In the genomic region with DNA sequence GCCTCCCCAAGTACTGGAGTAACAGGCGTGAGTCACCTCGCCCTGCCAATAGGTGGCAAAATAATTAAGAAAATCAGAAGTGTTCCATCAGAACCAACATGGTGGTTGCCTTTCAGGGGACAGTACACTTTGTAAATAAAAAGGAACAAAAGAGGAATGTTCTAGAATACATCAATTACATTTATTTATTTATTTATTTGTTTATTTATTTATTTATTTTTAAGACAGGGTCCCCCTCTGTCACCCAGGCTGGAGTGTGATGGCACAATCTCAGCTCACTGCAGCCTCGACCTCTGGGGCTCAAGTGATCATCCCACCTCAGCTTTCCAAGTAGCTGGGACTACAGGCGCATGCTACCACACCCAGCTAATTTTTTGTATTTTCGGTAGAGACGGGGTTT, we compare ENCODE assay signal across 10 cellular contexts. TPM values are rescaled to one million over a fixed set of nuclear protein-coding genes. Genes with fewer than 3 reads are reported as not detected.
"Had no signal": no experiment of that assay in that cellular context is flagged by ENCODE, and none has a peak within 500 bp of the region (broad histone marks: within the 10 kb centered on the region; RNA-seq: fewer than 3 reads in every experiment).

No MANE protein-coding gene starts in this region.

- H3K9me3 ChIP-seq: HAP-1 had no signal

- H3K4me3 ChIP-seq: HAP-1, K562 had no signal

- DNase-seq: GOT3, H7, IMR-90, KG1 had no signal

- ATAC-seq: HCT116, K562 had no signal

- H3K4me1 ChIP-seq: HAP-1 had no signal

- FAIRE-seq: HTR-8/SVneo, K562 had no signal

- H3K36me3 ChIP-seq: HAP-1 had no signal

RNA-seq across cellular contexts. Expression of gene TYROBP, which starts 12.9 kb away (rescaled TPM):
- total RNA-seq: H4, H7, HT-29, IMR-90 had no signal
- polyA plus RNA-seq: IMR-90 had no signal

RNA-seq across cellular contexts. Expression of gene HCST, which starts 18.7 kb away (rescaled TPM):
- total RNA-seq: H4, HT-29, IMR-90 had no signal
